ENCODE assay signal across 8 cellular contexts in the genomic region with DNA sequence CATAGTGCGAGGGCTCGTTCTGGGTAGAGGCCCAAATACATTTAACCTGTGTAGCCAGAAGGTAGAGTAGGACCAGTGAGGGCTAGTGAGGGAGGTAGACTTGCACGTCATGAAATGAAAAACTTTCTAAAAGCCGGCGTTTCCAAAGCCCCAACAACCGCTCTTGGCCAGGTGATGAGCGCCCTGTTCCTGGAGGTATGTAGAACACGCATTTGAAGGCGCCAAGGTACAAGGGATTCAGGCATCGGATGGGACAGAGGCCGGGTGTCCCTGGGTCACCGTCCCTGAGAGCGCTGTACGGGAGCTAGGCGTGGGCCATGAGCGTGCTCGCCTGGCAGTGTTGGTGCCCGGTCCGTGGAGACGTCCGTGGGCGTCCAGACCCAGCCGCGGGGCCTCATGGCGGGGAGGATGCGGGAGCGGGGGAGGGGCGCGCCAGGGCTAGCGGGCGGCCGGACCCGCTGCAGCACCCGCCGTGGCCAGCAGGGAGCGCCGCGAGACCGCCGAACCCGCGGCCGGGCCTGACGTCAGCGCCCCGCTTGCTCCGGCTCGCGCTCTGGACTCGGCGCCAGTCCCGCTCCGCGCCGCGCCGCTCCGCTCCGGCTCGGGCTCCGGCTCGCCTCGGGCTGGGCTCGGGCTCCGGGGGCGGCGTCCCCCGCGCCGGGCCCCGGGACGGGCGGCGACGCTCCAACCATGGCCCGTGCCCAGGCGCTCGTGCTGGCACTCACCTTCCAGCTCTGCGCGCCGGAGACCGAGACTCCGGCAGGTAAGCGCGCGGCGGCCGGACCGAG. TPM values are rescaled to one million over a fixed set of nuclear protein-coding genes. Genes with fewer than 3 reads are reported as not detected.
DNase-seq lines count a peak whose midpoint lies in the region; ATAC-seq and TF ChIP-seq lines count a peak whose summit lies in the region.

A gene (plus strand): TSS at position 568 of the 788 bp plus-strand sequence. CDS start 123 bp downstream, at position 691.

- peak within 1 kb of the TSS; percentile 43 for H3K4me3 ChIP-seq in GM06990 (replicated peaks; ENCODE audit: low read depth, low read length)

- no peaks in the 10 kb centered on the region for H3K36me3 Mint-ChIP-seq in chondrocyte (ENCODE audit: low read depth)

- H3K36me3 ChIP-seq in GM06990 (ENCODE audit: control insufficient read depth, insufficient read depth, low read length) = no peaks in the 10 kb centered on the region

- H3K27me3 ChIP-seq in GM06990 (replicated peaks; ENCODE audit: control insufficient read depth, insufficient read depth, low read length) = peaks cover 5% of the 10 kb centered on the region; the same call in 1 of the 2 replicates

- ATAC-seq in HG02678 (IDR thresholded peaks at IDR 0.05; ENCODE audit: unreplicated experiment) (peak; percentile 81), left colon (peak; percentile 83), GM18873 (IDR thresholded peaks at IDR 0.05; ENCODE audit: low FRiP score, unreplicated experiment) (no peak)

- DNase-seq in GM06990 (ENCODE audit: extremely low read depth, insufficient read length) (peak; percentile 72), NCI-H2171 (lab: John Stamatoyannopoulos, UW) (peak; percentile 52), chondrocyte (ENCODE audit: low spot score) (peak; percentile 88), left colon (peak; percentile 56 to 84)
- DNase-seq in activated CD4-positive, alpha-beta T cell treated with anti-CD3 and anti-CD28 coated beads for 24 hours (ENCODE audit: low read depth in 2 of 2) = peak; percentile 73 to 76
- peak; percentile 77 to 86 for DNase-seq in stimulated activated CD4-positive, alpha-beta T cell treated with anti-CD3 and anti-CD28 coated beads, Interleukin-1b, Interleukin-23, amount 100 ng/mL, for 4 hours (ENCODE audit: low read depth in 2 of 2)

- H3K27me3 Mint-ChIP-seq in chondrocyte (ENCODE audit: low read depth) = peaks cover 3% of the 10 kb centered on the region

- peak within 1 kb of the TSS; percentile 76 for H3K4me3 Mint-ChIP-seq in chondrocyte (ENCODE audit: unreplicated experiment)

- TF ChIP-seq CTCF in GM06990 (IDR thresholded peaks at IDR 0.05; ENCODE audit: insufficient read depth, low read length, poor library complexity, severe bottlenecking) (peak; percentile 5), chondrocyte (IDR thresholded peaks at IDR 0.05) (peak; percentile 83)

- H3K27ac Mint-ChIP-seq in chondrocyte (ENCODE audit: unreplicated experiment) = peak within 1 kb of the TSS; percentile 33

- intact Hi-C loops in left colon (cut with DNase I, micrococcal nuclease) = loop anchor here (10.0 kb wide), 4 partner anchors 849 to 1479 kb away; no protein-coding TSS in a partner anchor

- no peaks in the 10 kb centered on the region for H3K9me3 Mint-ChIP-seq in chondrocyte (ENCODE audit: low read depth)

- peaks cover 27% of the 10 kb centered on the region for H3K4me1 Mint-ChIP-seq in chondrocyte (ENCODE audit: low read depth)

RNA-seq across cellular contexts. Expression of the gene that starts here (rescaled TPM):
- total RNA-seq in chondrocyte (12.6 to 20.7 TPM (median 14.8 TPM) in 3 replicates), left colon (1 to 10 TPM; 2.0 to 2.4 TPM)
